Comparison of ENCODE assay signal across 8 cellular contexts in the genomic region with DNA sequence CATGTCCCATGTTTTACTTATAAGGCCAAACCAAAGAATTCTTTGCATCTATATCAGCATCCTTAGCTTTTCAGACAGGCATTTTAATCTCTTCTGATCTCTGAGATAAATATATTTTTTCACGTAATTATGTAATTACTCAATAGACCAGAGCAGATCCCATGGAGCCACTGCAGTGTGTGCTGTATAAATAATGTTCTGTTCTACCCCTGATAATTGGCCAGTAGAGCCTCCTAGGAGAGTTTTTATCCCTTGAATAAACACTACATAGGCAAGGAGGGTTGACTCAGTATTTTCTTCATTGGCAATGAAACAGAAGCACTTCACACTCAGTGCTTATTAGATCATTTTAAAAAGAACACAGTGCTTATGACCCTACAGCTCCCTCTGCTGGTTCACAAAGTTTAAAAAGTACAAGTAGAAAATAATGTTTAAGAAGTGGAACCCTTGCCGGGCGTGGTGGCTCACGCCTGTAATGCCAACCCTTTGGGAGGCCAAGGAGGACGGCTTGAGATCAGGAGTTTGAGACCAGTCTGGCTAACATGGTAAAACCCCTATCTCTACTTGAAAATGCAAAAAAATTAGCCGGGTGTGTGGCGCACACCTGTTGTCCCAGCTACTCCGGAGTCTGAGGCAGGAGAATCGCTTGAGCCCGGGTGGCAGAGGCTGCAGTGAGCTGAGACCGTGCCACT.
DNase-seq lines count a peak whose midpoint lies in the region; ATAC-seq and TF ChIP-seq lines count a peak whose summit lies in the region.

No MANE protein-coding gene starts in this region.

- no peaks in the 10 kb centered on the region for H3K36me3 Mint-ChIP-seq in immature natural killer cell

- no peak overlapping the region for H3K4me3 Mint-ChIP-seq in immature natural killer cell

- DNase-seq in stimulated activated CD4-positive, alpha-beta T cell treated with anti-CD3 and anti-CD28 coated beads, Interleukin-15, amount 100 ng/mL, for 24 hours, result peak; percentile 12
- no peak for DNase-seq in stimulated activated CD4-positive, alpha-beta T cell treated with anti-CD3 and anti-CD28 coated beads, Interleukin-4, amount 100 ng/mL, for 4 hours
- DNase-seq in NCI-H1417 treated with DMSO at 0.1 percent for 48 hours (lab: John Stamatoyannopoulos, UW), result peak; percentile 87
- peak; percentile 93 for DNase-seq in SK-N-MC (ENCODE audit: low read depth, low spot score)
- peak; percentile 85 for DNase-seq in fibroblast of gingiva (ENCODE audit: low read depth)
- no peak for DNase-seq in immature natural killer cell

- H3K27ac Mint-ChIP-seq in immature natural killer cell, result no peak overlapping the region

- no peaks in the 10 kb centered on the region for H3K27me3 ChIP-seq in neural cell (ENCODE audit: insufficient read depth, low read depth, low read length)

- no peak overlapping the region for H3K4me2 ChIP-seq in neural cell (ENCODE audit: low read length)

- no peaks in the 10 kb centered on the region for H4K20me1 ChIP-seq in neural cell (ENCODE audit: insufficient read depth)

- ATAC-seq in HG02623 (IDR thresholded peaks at IDR 0.05; ENCODE audit: unreplicated experiment), result peak; percentile 63

- H3K9me2 ChIP-seq in neural cell (ENCODE audit: insufficient read depth, low read length), result no peaks in the 10 kb centered on the region

- peaks cover 0 to 1% (median 0%) of the 10 kb centered on the region in 3 donors for H3K27me3 Mint-ChIP-seq in immature natural killer cell (ENCODE audit: low read depth in 3 of 3)

- H3F3A ChIP-seq in neural cell (ENCODE audit: insufficient read depth, low read length, poor library complexity, severe bottlenecking), result no peaks in the 10 kb centered on the region

- peak; percentile 64 for TF ChIP-seq RAD21 in neural cell (conservative IDR thresholded peaks at IDR 0.05)

- no peaks in the 10 kb centered on the region for H3K4me1 Mint-ChIP-seq in immature natural killer cell

- H3K27ac ChIP-seq in SK-N-MC, result peak overlapping the region; percentile 69
- no peak overlapping the region for H3K27ac ChIP-seq in neural cell (ENCODE audit: low read length)

- TF ChIP-seq CTCF in neural cell (IDR thresholded peaks at IDR 0.05; ENCODE audit: poor library complexity, severe bottlenecking), result peak; percentile 66

- H3K79me2 ChIP-seq in neural cell (replicated peaks; ENCODE audit: insufficient read depth, low read length), result no peaks in the 10 kb centered on the region

- H3K4me3 ChIP-seq in SK-N-MC (no peak overlapping the region), neural cell (ENCODE audit: low read length) (no peak overlapping the region)

- H3K36me3 ChIP-seq in SK-N-MC (ENCODE audit: insufficient read depth, low read length), result no peaks in the 10 kb centered on the region
- no peaks in the 10 kb centered on the region for H3K36me3 ChIP-seq in neural cell (ENCODE audit: insufficient read depth, low read length)

- no peak overlapping the region for H2AFZ ChIP-seq in neural cell (ENCODE audit: low read depth, low read length)

- no peaks in the 10 kb centered on the region for H3K9me3 ChIP-seq in SK-N-MC (ENCODE audit: low read depth, low read length)
- no peaks in the 10 kb centered on the region for H3K9me3 ChIP-seq in neural cell (ENCODE audit: low read length)

- H3K9me3 Mint-ChIP-seq in immature natural killer cell, result peaks cover 0 to 2% (median 0%) of the 10 kb centered on the region in 6 donors

- no peak for TF ChIP-seq EP300 in neural cell (conservative IDR thresholded peaks at IDR 0.05; ENCODE audit: poor library complexity, severe bottlenecking)

- no peak overlapping the region for H3K9ac ChIP-seq in SK-N-MC (ENCODE audit: insufficient read length)
- H3K9ac ChIP-seq in neural cell (ENCODE audit: low read length), result no peak overlapping the region

TF ChIP-seq in neural cell, 6 proteins besides CTCF, POLR2A, EP300 and RAD21:
- TF ChIP-seq TAF1 (IDR thresholded peaks at IDR 0.05; ENCODE audit: low read depth) (no peak), EZH2 (IDR thresholded peaks at IDR 0.05; ENCODE audit: borderline replicate concordance, insufficient read depth, low read length, poor library complexity, severe bottlenecking) (no peak), SMC3 (conservative IDR thresholded peaks at IDR 0.05; ENCODE audit: poor library complexity) (peak; percentile 72), MXI1 (conservative IDR thresholded peaks at IDR 0.05; ENCODE audit: poor library complexity, severe bottlenecking) (no peak), POLR2AphosphoS5 (IDR thresholded peaks at IDR 0.05) (no peak)
- TF ChIP-seq, protein P1, sequence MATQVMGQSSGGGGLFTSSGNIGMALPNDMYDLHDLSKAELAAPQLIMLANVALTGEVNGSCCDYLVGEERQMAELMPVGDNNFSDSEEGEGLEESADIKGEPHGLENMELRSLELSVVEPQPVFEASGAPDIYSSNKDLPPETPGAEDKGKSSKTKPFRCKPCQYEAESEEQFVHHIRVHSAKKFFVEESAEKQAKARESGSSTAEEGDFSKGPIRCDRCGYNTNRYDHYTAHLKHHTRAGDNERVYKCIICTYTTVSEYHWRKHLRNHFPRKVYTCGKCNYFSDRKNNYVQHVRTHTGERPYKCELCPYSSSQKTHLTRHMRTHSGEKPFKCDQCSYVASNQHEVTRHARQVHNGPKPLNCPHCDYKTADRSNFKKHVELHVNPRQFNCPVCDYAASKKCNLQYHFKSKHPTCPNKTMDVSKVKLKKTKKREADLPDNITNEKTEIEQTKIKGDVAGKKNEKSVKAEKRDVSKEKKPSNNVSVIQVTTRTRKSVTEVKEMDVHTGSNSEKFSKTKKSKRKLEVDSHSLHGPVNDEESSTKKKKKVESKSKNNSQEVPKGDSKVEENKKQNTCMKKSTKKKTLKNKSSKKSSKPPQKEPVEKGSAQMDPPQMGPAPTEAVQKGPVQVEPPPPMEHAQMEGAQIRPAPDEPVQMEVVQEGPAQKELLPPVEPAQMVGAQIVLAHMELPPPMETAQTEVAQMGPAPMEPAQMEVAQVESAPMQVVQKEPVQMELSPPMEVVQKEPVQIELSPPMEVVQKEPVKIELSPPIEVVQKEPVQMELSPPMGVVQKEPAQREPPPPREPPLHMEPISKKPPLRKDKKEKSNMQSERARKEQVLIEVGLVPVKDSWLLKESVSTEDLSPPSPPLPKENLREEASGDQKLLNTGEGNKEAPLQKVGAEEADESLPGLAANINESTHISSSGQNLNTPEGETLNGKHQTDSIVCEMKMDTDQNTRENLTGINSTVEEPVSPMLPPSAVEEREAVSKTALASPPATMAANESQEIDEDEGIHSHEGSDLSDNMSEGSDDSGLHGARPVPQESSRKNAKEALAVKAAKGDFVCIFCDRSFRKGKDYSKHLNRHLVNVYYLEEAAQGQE (IDR thresholded peaks at IDR 0.05; ENCODE audit: borderline replicate concordance), result no peak

Comparison
In these comparisons a context has a peak if more than half of its experiments do, and no peak if none do; other contexts are left out.
1. DNase-seq: peak in stimulated activated CD4-positive, alpha-beta T cell treated with anti-CD3 and anti-CD28 coated beads, Interleukin-15, amount 100 ng/mL, for 24 hours (single experiment), NCI-H1417 treated with DMSO at 0.1 percent for 48 hours (single experiment), SK-N-MC (single experiment) and fibroblast of gingiva (single experiment); none in stimulated activated CD4-positive, alpha-beta T cell treated with anti-CD3 and anti-CD28 coated beads, Interleukin-4, amount 100 ng/mL, for 4 hours (0 of 2) and immature natural killer cell (0 of 3).